ENCODE assay signal across 8 cellular contexts in the genomic region with DNA sequence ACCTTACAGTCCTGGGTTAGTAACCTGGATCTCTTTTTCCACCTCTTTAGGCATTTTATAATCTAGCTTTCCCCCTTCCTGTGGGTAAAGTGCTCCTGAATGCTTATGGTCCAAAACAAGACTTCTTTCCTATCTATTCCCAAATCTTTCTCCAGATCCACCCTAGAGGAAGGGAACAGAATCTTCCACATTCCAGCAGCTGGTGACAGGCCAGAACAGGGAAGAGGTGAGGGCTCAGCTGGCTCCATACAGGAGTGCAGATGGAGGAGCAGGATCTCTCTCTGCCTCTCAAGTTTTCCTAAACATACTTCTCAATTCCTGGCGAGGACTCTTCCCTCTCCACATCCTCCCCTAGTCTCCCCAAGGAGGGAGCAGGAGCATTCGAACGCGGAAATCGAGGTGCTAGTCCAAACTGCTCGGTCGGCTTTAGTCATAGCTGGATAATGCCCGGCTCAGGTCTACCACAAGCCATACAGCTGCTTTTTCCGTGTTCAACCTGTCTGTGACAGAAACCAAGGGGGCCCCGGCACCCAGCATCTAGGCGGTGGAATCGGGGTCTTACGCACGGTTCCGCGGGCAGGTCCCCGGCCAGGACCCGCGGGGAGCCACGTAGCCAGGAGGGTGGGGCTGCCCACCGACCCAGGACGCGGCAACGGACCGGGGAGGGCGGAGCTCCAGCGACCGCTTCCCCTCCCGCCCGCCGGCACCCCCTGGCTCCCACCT. TPM values are rescaled to one million over a fixed set of nuclear protein-coding genes. Genes with fewer than 3 reads are reported as not detected.
DNase-seq lines count a peak whose midpoint lies in the region; ATAC-seq and TF ChIP-seq lines count a peak whose summit lies in the region.

No MANE protein-coding gene starts in this region.

- WGBS in heart right ventricle, 2 donors: 0 to 2% methylated on average over 31 of the region's 31 CpGs

- H3K79me2 ChIP-seq in SU-DHL-6 (ENCODE audit: insufficient read depth, low read length): peaks cover 42% of the 10 kb centered on the region

- H3K27me3 ChIP-seq in heart right ventricle (no peaks in the 10 kb centered on the region), SU-DHL-6 (ENCODE audit: low read length) (no peaks in the 10 kb centered on the region)

- H3K27ac ChIP-seq in heart right ventricle: peak overlapping the region; percentile 88 to 100 (median 97)
- peak overlapping the region; percentile 77 for H3K27ac ChIP-seq in SU-DHL-6 (ENCODE audit: low read depth, low read length)

- no peaks in the 10 kb centered on the region for H3K9me2 ChIP-seq in SU-DHL-6 (replicated peaks; ENCODE audit: insufficient read depth, low read length)

- no peaks in the 10 kb centered on the region for H3K9me3 ChIP-seq in heart right ventricle
- no peaks in the 10 kb centered on the region for H3K9me3 ChIP-seq in SU-DHL-6 (ENCODE audit: insufficient read depth, low read length)

- TF ChIP-seq CTCF in heart right ventricle (IDR thresholded peaks at IDR 0.05) (no peak), SU-DHL-6 (IDR thresholded peaks at IDR 0.05; ENCODE audit: insufficient read depth, low read length, poor library complexity, severe bottlenecking) (no peak), fibroblast of mammary gland (conservative IDR thresholded peaks at IDR 0.05; ENCODE audit: control insufficient read depth, insufficient read depth, low read depth, low read length) (no peak)

- H3K36me3 ChIP-seq in heart right ventricle (peaks cover 0 to 30% (median 11%) of the 10 kb centered on the region in 9 donors), SU-DHL-6 (ENCODE audit: low read length) (no peaks in the 10 kb centered on the region)

- H3K4me3 ChIP-seq in heart right ventricle (peak overlapping the region; percentile 61 to 99 (median 78)), SU-DHL-6 (ENCODE audit: insufficient read depth, low read length, poor library complexity, severe bottlenecking) (peak overlapping the region; percentile 88), fibroblast of mammary gland (ENCODE audit: control insufficient read depth, low read depth, low read length) (peak overlapping the region; percentile 96)

- H3F3A ChIP-seq in SU-DHL-6 (ENCODE audit: insufficient read depth): peaks cover 12% of the 10 kb centered on the region; the same call in 1 of the 2 replicates

- peak overlapping the region; percentile 8 for H2AFZ ChIP-seq in SU-DHL-6 (ENCODE audit: low read depth, low read length, severe bottlenecking)

- H3K4me2 ChIP-seq in SU-DHL-6 (ENCODE audit: low read depth, low read length, poor library complexity, severe bottlenecking): peak overlapping the region; percentile 81

- DNase-seq in heart right ventricle (no peak), Right ventricle myocardium inferior (ENCODE audit: missing footprints) (no peak), fibroblast of mammary gland (ENCODE audit: low read depth) (peak; percentile 46), posterior vena cava (ENCODE audit: low spot score) (peak; percentile 82), NCI-H524 (lab: John Stamatoyannopoulos, UW) (no peak), amygdala (lab: John Stamatoyannopoulos, UW) (no peak)

- H3K4me1 ChIP-seq in heart right ventricle: peaks cover 15 to 88% (median 79%) of the 10 kb centered on the region in 9 donors

- no peaks in the 10 kb centered on the region; the same call in 1 of the 2 replicates for H4K20me1 ChIP-seq in SU-DHL-6 (ENCODE audit: low read depth, low read length)

- ATAC-seq in heart right ventricle (peak in 5 of 8 donors; percentile 1 to 16 (median 4)), Right ventricle myocardium inferior (no peak), HG02973 (IDR thresholded peaks at IDR 0.05; ENCODE audit: unreplicated experiment) (peak; percentile 32)

- intact Hi-C loops in heart right ventricle (cut with DNase I) (loop anchor here in 1 of 10 donors (5.0 kb wide), 1 partner anchor 34 kb away; the partner anchor contains the start of gene HYAL1), Right ventricle myocardium inferior (cut with DNase I) (no loop called here), posterior vena cava (cut with DNase I) (loop anchor here in 1 of 2 donors (10.0 kb wide), 1 partner anchor 1718 kb away; the partner anchor contains the start of gene DUSP7)

- H3K9ac ChIP-seq in SU-DHL-6 (ENCODE audit: low read length): peak overlapping the region; percentile 88

RNA-seq across cellular contexts. Expression of gene RASSF1, which starts 4.0 kb away (rescaled TPM):
- total RNA-seq in heart right ventricle (10 to 100 TPM in 8 of 10 donors, 1 to 10 TPM in 2; 9.9 to 17.8 (median 11.9) TPM), Right ventricle myocardium inferior (14.7 TPM), posterior vena cava (10 to 100 TPM; 31.3 to 40.3 TPM)
- 10 to 100 TPM; 22.1 to 59.8 TPM for polyA plus RNA-seq in heart right ventricle

RNA-seq across cellular contexts. Expression of gene TUSC2, which starts 8.6 kb away (rescaled TPM):
- total RNA-seq in heart right ventricle (10 to 100 TPM; 23.7 to 34.9 (median 26.9) TPM), Right ventricle myocardium inferior (32.8 TPM), posterior vena cava (10 to 100 TPM; 19.1 to 22.4 TPM)
- polyA plus RNA-seq in heart right ventricle: 10 to 100 TPM; 27.4 to 59.1 TPM

RNA-seq across cellular contexts. Expression of gene ZMYND10, which starts 8.9 kb away (rescaled TPM):
- total RNA-seq in heart right ventricle: under 1 TPM in 3 of 10 donors, not detected in 7; 0.15 to 0.65 (median 0.22) TPM
- polyA plus RNA-seq in heart right ventricle: under 1 TPM; 0.20 to 0.88 TPM
- total RNA-seq in Right ventricle myocardium inferior: not detected
- total RNA-seq in posterior vena cava: under 1 TPM; 0.23 to 0.24 TPM

RNA-seq across cellular contexts. Expression of gene NPRL2, which starts 14.0 kb away (rescaled TPM):
- total RNA-seq in heart right ventricle (10 to 100 TPM; 13.0 to 23.6 (median 16.3) TPM), Right ventricle myocardium inferior (16.7 TPM), posterior vena cava (10 to 100 TPM; 10.6 to 17.4 TPM)
- 10 to 100 TPM; 15.5 to 29.8 TPM for polyA plus RNA-seq in heart right ventricle

RNA-seq across cellular contexts. Expression of gene CYB561D2, which starts 14.0 kb away (rescaled TPM):
- 10 to 100 TPM in 1 of 10 donors, 1 to 10 TPM in 9; 3.9 to 10.9 (median 5.6) TPM for total RNA-seq in heart right ventricle
- polyA plus RNA-seq in heart right ventricle: 10 to 100 TPM in 1 of 2 donors, 1 to 10 TPM in 1; 8.1 to 21.8 TPM
- 6.3 TPM for total RNA-seq in Right ventricle myocardium inferior
- total RNA-seq in posterior vena cava: 10 to 100 TPM in 1 of 2 donors, 1 to 10 TPM in 1; 7.9 to 10.5 TPM

Comparison
In these comparisons a context has a peak if more than half of its experiments do, and no peak if none do; other contexts are left out.
1. DNase-seq: peak in fibroblast of mammary gland (single experiment) and posterior vena cava (single experiment); none in heart right ventricle (0 of 2), Right ventricle myocardium inferior (single experiment), NCI-H524 (0 of 2) and amygdala (0 of 56).
2. Peak in every context shown above with its lines, with median percentiles within 50 percentile points of each other: H3K4me3 ChIP-seq.